23 cellular contexts compared by ENCODE assay signal in the genomic region with DNA sequence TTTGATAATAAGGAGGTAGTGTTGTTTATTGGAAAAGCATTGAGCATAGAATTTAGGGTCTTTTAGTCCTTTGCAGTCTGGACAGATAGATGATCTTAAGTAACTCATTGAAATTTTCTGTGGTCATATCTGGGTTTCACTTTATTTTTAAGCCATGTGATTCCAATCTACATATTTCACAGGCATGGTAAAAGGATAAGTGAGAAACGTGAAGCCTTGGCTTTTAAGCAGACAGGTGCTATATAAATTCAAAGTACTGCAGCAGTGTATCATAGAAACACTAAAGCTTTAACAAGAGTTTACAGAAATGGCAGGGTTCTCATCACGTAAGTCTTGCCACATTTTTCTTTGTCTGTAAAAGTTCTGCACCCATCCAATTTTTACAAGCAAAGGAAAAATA.
"Had no signal": no experiment of that assay in that cellular context is flagged by ENCODE, and none has a peak within 500 bp of the region (broad histone marks: within the 10 kb centered on the region; RNA-seq: fewer than 3 reads in every experiment).

No MANE protein-coding gene starts in this region.

- H3K4me3 ChIP-seq: esophagus squamous epithelium had no signal

- H3K9me3 ChIP-seq: esophagus squamous epithelium had no signal

- H3K27ac ChIP-seq: esophagus squamous epithelium had no signal

- DNase-seq: activated CD4-positive, alpha-beta T cell treated with anti-CD3 and anti-CD28 coated beads, Interleukin-2, amount 10 ng/mL, durations not matched to agents 24 days and 14 days; activated CD4-positive, CD25-positive, alpha-beta regulatory T cell; activated CD8-positive, alpha-beta memory T cell treated with anti-CD3 and anti-CD28 coated beads, Interleukin-2, amount 50 U/mL, for 48 hours; activated effector memory CD4-positive, alpha-beta T cell treated with Interleukin-2 at 50 U/mL for 16 hours; activated naive CD4-positive, alpha-beta T cell treated with anti-CD3 and anti-CD28 coated beads, Interleukin-2, amount 10 ng/mL, durations not matched to agents 7 days and 5 days; activated naive CD8-positive, alpha-beta T cell treated with anti-CD3 and anti-CD28 coated beads, Interleukin-2, amount 50 U/mL, for 24 hours; activated T-cell treated with anti-CD3 and anti-CD28 coated beads, Interleukin-2, amount 50 U/mL, for 48 hours; cerebellar nuclear complex; effector CD8-positive, alpha-beta T cell; esophagus squamous epithelium; left cardiac atrium; mesenchymal stem cell; nucleus accumbens; posterior cingulate gyrus; retina; stimulated activated CD8-positive, alpha-beta memory T cell treated with anti-CD3 and anti-CD28 coated beads, Interleukin-4, amount 100 ng/mL, for 48 hours; stimulated activated naive CD4-positive, alpha-beta T cell treated with Interleukin-2 at 50 U/mL for 16 hours; substantia nigra; T1000; trophoblast cell had no signal

- FAIRE-seq: bronchial epithelial cell had no signal

- ATAC-seq: activated naive CD8-positive, alpha-beta T cell treated with anti-CD3 and anti-CD28 coated beads, Interleukin-2, amount 50 U/mL, for 24 hours; left cardiac atrium; natural killer cell treated with Interleukin-12 subunit alpha and Interleukin-12 subunit beta and Interleukin-15 and Interleukin-18, amount 100 ng/mL, for 72 hours; SK-N-SH treated with all-trans-retinoic acid at 6 μM for 48 hours had no signal

- H3K36me3 ChIP-seq: esophagus squamous epithelium had no signal
